Comparison of ENCODE assay signal across 18 cellular contexts in the genomic region with DNA sequence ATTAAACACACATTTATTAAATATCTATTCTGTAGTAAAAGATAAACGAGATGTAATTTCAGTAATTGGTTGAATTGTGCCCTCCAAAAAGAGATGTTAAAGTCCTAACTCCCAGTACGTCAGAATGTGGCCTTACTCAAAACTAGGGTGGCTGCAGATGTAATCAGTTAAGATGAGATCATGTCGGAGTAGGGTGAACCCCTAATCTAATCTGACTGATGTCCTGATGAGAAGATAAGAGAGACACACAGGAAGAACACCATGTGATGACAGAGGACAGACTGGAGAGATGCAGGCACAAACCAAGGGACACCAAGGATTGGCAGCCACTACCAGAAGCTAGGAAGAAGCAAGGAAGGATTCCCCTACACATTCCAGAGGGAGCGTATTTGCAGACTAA.
DNase-seq lines count a peak whose midpoint lies in the region; ATAC-seq and TF ChIP-seq lines count a peak whose summit lies in the region.
"Had no signal": no experiment of that assay in that cellular context is flagged by ENCODE, and none has a peak within 500 bp of the region (broad histone marks: within the 10 kb centered on the region; RNA-seq: fewer than 3 reads in every experiment).

No MANE protein-coding gene starts in this region.

- H3K4me1 ChIP-seq in SK-N-SH (ENCODE audit: control insufficient read depth in 1 of 2, insufficient read depth in 2 of 2, low read depth in 1 of 2, low read length in 1 of 2), result no peaks in the 10 kb centered on the region; a peak in 1 of 4 replicates
- H3K4me1 ChIP-seq in naive thymus-derived CD4-positive, alpha-beta T cell (ENCODE audit: control insufficient read depth in 2 of 2, insufficient read depth in 2 of 2, low read length in 2 of 2), result peaks cover 0 to 10% of the 10 kb centered on the region in 2 donors
- H3K4me1 ChIP-seq: Caco-2, HAP-1 had no signal

- no peaks in the 10 kb centered on the region for H4K20me1 ChIP-seq in SK-N-SH (ENCODE audit: insufficient read depth)
- H4K20me1 ChIP-seq: BLaER1 had no signal

- H2AFZ ChIP-seq in SK-N-SH (ENCODE audit: low read depth), result no peak overlapping the region

- peak overlapping the region; percentile 36 for H3K27ac Mint-ChIP-seq in activated T-helper 17 cell treated with anti-CD3 and anti-CD28 coated beads, Interleukin-2, amount 50 U/mL, for 72 hours
- no peak overlapping the region for H3K27ac Mint-ChIP-seq in naive thymus-derived CD4-positive, alpha-beta T cell
- H3K27ac Mint-ChIP-seq: B cell; CD8-positive, alpha-beta T cell; HFFc6 had no signal

- no peaks in the 10 kb centered on the region for H3K36me3 ChIP-seq in SK-N-SH (replicated peaks in 1 of 2; ENCODE audit: control insufficient read depth in 1 of 2, insufficient read depth in 2 of 2, low read length in 1 of 2)
- no peaks in the 10 kb centered on the region for H3K36me3 ChIP-seq in naive thymus-derived CD4-positive, alpha-beta T cell (ENCODE audit: control insufficient read depth in 2 of 3, insufficient read depth in 3 of 3, low read length in 3 of 3)
- H3K36me3 ChIP-seq: BLaER1, HAP-1 had no signal

- TF ChIP-seq RAD21 in SK-N-SH (IDR thresholded peaks at IDR 0.05; ENCODE audit: low read length), result no peak

- no peak for ATAC-seq in SK-N-SH treated with all-trans-retinoic acid at 6 μM for 48 hours
- peak; percentile 63 for ATAC-seq in activated T-helper 17 cell treated with anti-CD3 and anti-CD28 coated beads, Interleukin-2, amount 50 U/mL, for 72 hours (replicated peaks)
- ATAC-seq in naive thymus-derived CD4-positive, alpha-beta T cell, result peak; percentile 41
- ATAC-seq: CD8-positive, alpha-beta T cell had no signal

- H3K4me1 Mint-ChIP-seq in activated T-helper 17 cell treated with anti-CD3 and anti-CD28 coated beads, Interleukin-2, amount 50 U/mL, for 72 hours, result peaks cover 16% of the 10 kb centered on the region
- H3K4me1 Mint-ChIP-seq in naive thymus-derived CD4-positive, alpha-beta T cell, result peaks cover 3 to 25% (median 19%) of the 10 kb centered on the region in 7 donors
- H3K4me1 Mint-ChIP-seq: B cell had no signal

- POLR2A ChIA-PET in SK-N-SH (lab: Yijun Ruan, JAX), result no interaction called here
- POLR2A ChIA-PET in naive thymus-derived CD4-positive, alpha-beta T cell (lab: Charles Lee), result interaction anchor here (0.7 kb wide), 1 partner anchor 18 kb away, joined by 3 read pairs; no protein-coding TSS in a partner anchor

- no peak for TF ChIP-seq CTCF in SK-N-SH (IDR thresholded peaks at IDR 0.05)

- TF ChIP-seq EP300 in SK-N-SH (IDR thresholded peaks at IDR 0.05; ENCODE audit: borderline replicate concordance in 1 of 2, low read depth in 1 of 2, low read length in 1 of 2), result no peak

- H3K9me3 ChIP-seq in SK-N-SH, result no peaks in the 10 kb centered on the region
- H3K9me3 ChIP-seq in naive thymus-derived CD4-positive, alpha-beta T cell (ENCODE audit: control insufficient read depth in 2 of 3, low read length in 3 of 3), result no peaks in the 10 kb centered on the region
- H3K9me3 ChIP-seq: Caco-2, HAP-1 had no signal

- WGBS in SK-N-SH (ENCODE audit: low lambda C conversion rate), result 37% methylated on average over 4 of the region's 4 CpGs

- H3K9me2 ChIP-seq in SK-N-SH, result no peaks in the 10 kb centered on the region

- CTCF ChIA-PET in SK-N-SH (lab: Yijun Ruan, JAX), result interaction anchor here (1.3 kb wide), 1 partner anchor 313 kb away, joined by 3 read pairs; no protein-coding TSS in a partner anchor
- CTCF ChIA-PET in naive thymus-derived CD4-positive, alpha-beta T cell (lab: Charles Lee), result no interaction called here

- no peak overlapping the region for H3K4me2 ChIP-seq in SK-N-SH
- H3K4me2 ChIP-seq: BLaER1 had no signal

- no peak overlapping the region for H3K4me3 Mint-ChIP-seq in activated T-helper 17 cell treated with anti-CD3 and anti-CD28 coated beads, Interleukin-2, amount 50 U/mL, for 72 hours
- no peak overlapping the region for H3K4me3 Mint-ChIP-seq in naive thymus-derived CD4-positive, alpha-beta T cell
- H3K4me3 Mint-ChIP-seq: B cell; CD4-positive, CD25-positive, alpha-beta regulatory T cell; CD8-positive, alpha-beta T cell; HFFc6 had no signal

- intact Hi-C loops in naive thymus-derived CD4-positive, alpha-beta T cell (cut with micrococcal nuclease), result no loop called here

- H3K4me3 ChIP-seq in SK-N-SH (ENCODE audit: low read depth in 2 of 2, low read length in 1 of 2), result no peak overlapping the region
- no peak overlapping the region for H3K4me3 ChIP-seq in naive thymus-derived CD4-positive, alpha-beta T cell (ENCODE audit: low read length)
- H3K4me3 ChIP-seq: BLaER1, HAP-1 had no signal

- no peak overlapping the region for H3K9ac ChIP-seq in SK-N-SH
- H3K9ac ChIP-seq: BLaER1 had no signal

- no peak overlapping the region for H3K27ac ChIP-seq in SK-N-SH (ENCODE audit: low read depth in 2 of 2, low read length in 1 of 2)
- no peak overlapping the region for H3K27ac ChIP-seq in naive thymus-derived CD4-positive, alpha-beta T cell (ENCODE audit: low read depth, low read length)
- H3K27ac ChIP-seq: 22Rv1, BLaER1, C4-2B had no signal

- H3K27me3 ChIP-seq in SK-N-SH (ENCODE audit: insufficient read depth), result no peaks in the 10 kb centered on the region
- H3K27me3 ChIP-seq in naive thymus-derived CD4-positive, alpha-beta T cell (ENCODE audit: control insufficient read depth in 2 of 2, insufficient read depth in 2 of 2, low read length in 2 of 2), result no peaks in the 10 kb centered on the region
- H3K27me3 ChIP-seq: BLaER1 had no signal

- no peaks in the 10 kb centered on the region for H3K36me3 Mint-ChIP-seq in activated T-helper 17 cell treated with anti-CD3 and anti-CD28 coated beads, Interleukin-2, amount 50 U/mL, for 72 hours (ENCODE audit: low read depth)
- H3K36me3 Mint-ChIP-seq in naive thymus-derived CD4-positive, alpha-beta T cell, result no peaks in the 10 kb centered on the region
- H3K36me3 Mint-ChIP-seq: CD4-positive, CD25-positive, alpha-beta regulatory T cell; CD8-positive, alpha-beta T cell had no signal

- DNase-seq in SK-N-SH (no peak), NCI-H446 (lab: John Stamatoyannopoulos, UW) (no peak), cerebellum (ENCODE audit: low spot score) (no peak)
- no peak for DNase-seq in naive thymus-derived CD4-positive, alpha-beta T cell
- DNase-seq: Caco-2; CD4-positive, CD25-positive, alpha-beta regulatory T cell; CD8-positive, alpha-beta T cell; DMS153; DND-41; GOT3; HFFc6 had no signal

- H3K79me2 ChIP-seq in SK-N-SH (ENCODE audit: insufficient read depth), result no peaks in the 10 kb centered on the region

- H3K27me3 Mint-ChIP-seq in activated T-helper 17 cell treated with anti-CD3 and anti-CD28 coated beads, Interleukin-2, amount 50 U/mL, for 72 hours, result no peaks in the 10 kb centered on the region
- H3K27me3 Mint-ChIP-seq in naive thymus-derived CD4-positive, alpha-beta T cell, result no peaks in the 10 kb centered on the region

- peaks cover 3% of the 10 kb centered on the region for H3K9me3 Mint-ChIP-seq in activated T-helper 17 cell treated with anti-CD3 and anti-CD28 coated beads, Interleukin-2, amount 50 U/mL, for 72 hours
- H3K9me3 Mint-ChIP-seq in naive thymus-derived CD4-positive, alpha-beta T cell, result peaks cover 0 to 4% (median 0%) of the 10 kb centered on the region in 11 donors
- H3K9me3 Mint-ChIP-seq: CD4-positive, CD25-positive, alpha-beta regulatory T cell; CD8-positive, alpha-beta T cell; HFFc6 had no signal

- no peaks in the 10 kb centered on the region for H3F3A ChIP-seq in SK-N-SH (replicated peaks; ENCODE audit: insufficient read depth)

TF ChIP-seq in SK-N-SH treated with all-trans-retinoic acid at 6 μM for 48 hours, 23 proteins besides CTCF, POLR2A, EP300 and RAD21:
- no peak for TF ChIP-seq ZFP3 (CRISPR knock-in tag; IDR thresholded peaks at IDR 0.05)
- TF ChIP-seq ZFP30 (CRISPR knock-in tag; IDR thresholded peaks at IDR 0.05), result no peak
- peak; percentile 12; the same call in 1 of the 2 replicates for TF ChIP-seq TCF4 (CRISPR knock-in tag; IDR thresholded peaks at IDR 0.05; ENCODE audit: borderline replicate concordance)
- TF ChIP-seq ESRRG (CRISPR knock-in tag; IDR thresholded peaks at IDR 0.05), result no peak
- TF ChIP-seq, protein P1, sequence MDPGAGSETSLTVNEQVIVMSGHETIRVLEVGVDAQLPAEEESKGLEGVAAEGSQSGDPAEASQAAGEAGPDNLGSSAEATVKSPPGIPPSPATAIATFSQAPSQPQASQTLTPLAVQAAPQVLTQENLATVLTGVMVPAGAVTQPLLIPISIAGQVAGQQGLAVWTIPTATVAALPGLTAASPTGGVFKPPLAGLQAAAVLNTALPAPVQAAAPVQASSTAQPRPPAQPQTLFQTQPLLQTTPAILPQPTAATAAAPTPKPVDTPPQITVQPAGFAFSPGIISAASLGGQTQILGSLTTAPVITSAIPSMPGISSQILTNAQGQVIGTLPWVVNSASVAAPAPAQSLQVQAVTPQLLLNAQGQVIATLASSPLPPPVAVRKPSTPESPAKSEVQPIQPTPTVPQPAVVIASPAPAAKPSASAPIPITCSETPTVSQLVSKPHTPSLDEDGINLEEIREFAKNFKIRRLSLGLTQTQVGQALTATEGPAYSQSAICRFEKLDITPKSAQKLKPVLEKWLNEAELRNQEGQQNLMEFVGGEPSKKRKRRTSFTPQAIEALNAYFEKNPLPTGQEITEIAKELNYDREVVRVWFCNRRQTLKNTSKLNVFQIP (CRISPR knock-in tag; IDR thresholded peaks at IDR 0.05; ENCODE audit: borderline replicate concordance, low read depth), result no peak
- no peak for TF ChIP-seq GLIS3 (CRISPR knock-in tag; IDR thresholded peaks at IDR 0.05)

TF ChIP-seq in SK-N-SH, 30 proteins besides CTCF, POLR2A, EP300 and RAD21:
- TF ChIP-seq, protein P2, sequence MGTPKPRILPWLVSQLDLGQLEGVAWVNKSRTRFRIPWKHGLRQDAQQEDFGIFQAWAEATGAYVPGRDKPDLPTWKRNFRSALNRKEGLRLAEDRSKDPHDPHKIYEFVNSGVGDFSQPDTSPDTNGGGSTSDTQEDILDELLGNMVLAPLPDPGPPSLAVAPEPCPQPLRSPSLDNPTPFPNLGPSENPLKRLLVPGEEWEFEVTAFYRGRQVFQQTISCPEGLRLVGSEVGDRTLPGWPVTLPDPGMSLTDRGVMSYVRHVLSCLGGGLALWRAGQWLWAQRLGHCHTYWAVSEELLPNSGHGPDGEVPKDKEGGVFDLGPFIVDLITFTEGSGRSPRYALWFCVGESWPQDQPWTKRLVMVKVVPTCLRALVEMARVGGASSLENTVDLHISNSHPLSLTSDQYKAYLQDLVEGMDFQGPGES (IDR thresholded peaks at IDR 0.05; ENCODE audit: low read depth, low read length), result no peak
- TF ChIP-seq SMC3 (IDR thresholded peaks at IDR 0.05; ENCODE audit: low read depth, low read length), result no peak
TF ChIP-seq in SK-N-SH: peak in this region for 0.
